ENCODE assay signal across 11 cellular contexts in the genomic region with DNA sequence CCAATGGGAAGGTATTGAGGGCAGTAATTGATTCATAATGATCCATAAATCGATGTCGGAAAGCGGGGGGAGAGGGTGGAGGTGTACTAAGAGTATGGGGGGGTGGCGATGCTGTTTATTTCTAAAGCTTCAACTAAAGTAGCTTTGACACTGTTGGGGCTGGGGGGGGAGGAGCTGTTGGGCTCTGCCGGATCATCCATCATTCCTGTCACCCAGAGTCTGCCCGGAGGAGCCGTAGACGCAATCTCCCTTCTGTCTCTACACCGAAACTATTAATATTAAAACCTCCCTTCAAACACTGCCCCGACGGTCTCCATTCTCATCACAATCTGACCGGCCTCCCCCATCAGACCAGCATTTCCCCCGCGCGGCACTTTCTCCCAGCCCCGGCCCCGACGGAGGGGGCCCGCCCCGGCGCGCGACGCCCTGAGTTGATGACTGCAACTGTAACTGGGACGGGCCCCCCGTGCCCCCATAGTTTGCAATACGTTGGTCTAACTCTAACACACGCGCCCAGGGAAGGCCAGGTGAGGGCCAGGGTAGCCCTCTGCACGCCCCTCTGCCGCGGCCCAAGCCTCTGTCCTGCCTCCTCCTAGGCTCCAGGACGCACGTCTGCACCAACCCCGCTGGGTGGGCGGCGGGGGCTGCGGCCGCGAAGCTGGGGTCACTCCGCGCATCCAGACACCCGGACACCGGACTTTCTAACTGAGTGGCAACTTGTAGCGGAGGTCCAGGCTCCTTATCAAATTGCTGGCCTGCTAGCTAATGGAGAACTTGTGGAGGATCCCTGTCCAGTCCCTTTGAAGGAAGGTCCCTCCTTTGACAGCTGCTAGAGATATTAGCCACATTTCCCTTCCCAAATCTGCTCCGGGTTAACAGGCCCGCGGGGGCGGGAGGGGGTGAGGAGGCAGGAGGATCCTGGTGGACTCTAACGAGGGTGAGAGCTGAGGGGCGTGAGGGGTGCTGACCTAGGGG.
DNase-seq lines count a peak whose midpoint lies in the region; TF ChIP-seq lines count a peak whose summit lies in the region.
"Had no signal": no experiment of that assay in that cellular context is flagged by ENCODE, and none has a peak within 500 bp of the region (broad histone marks: within the 10 kb centered on the region; RNA-seq: fewer than 3 reads in every experiment).

No MANE protein-coding gene starts in this region.

- TF ChIP-seq EP300 in transverse colon (IDR thresholded peaks at IDR 0.05; ENCODE audit: low read depth), result no peak

- H3K27ac ChIP-seq in esophagus (ENCODE audit: low read depth in 2 of 2, low read length in 1 of 2) (no peak overlapping the region), transverse colon (peak overlapping the region; percentile 43 to 83 (median 71))
- H3K27ac ChIP-seq: SJCRH30 had no signal

- peaks cover 2% of the 10 kb centered on the region in 2 donors for H3K36me3 ChIP-seq in esophagus (ENCODE audit: control insufficient read depth in 2 of 2, insufficient read depth in 2 of 2, low read length in 1 of 2)
- H3K36me3 ChIP-seq in transverse colon, result no peaks in the 10 kb centered on the region

- DNase-seq in NCI-H69 (lab: John Stamatoyannopoulos, UW), result peak; percentile 93
- peak; percentile 45 for DNase-seq in medulla oblongata (ENCODE audit: extremely low spot score)
- no peak for DNase-seq in transverse colon
- no peak for DNase-seq in AML-193 (lab: John Stamatoyannopoulos, UW)
- DNase-seq in amniotic stem cell (lab: John Stamatoyannopoulos, UW), result no peak
- no peak for DNase-seq in NCI-H1694 treated with DMSO at 0.1 percent for 48 hours (lab: John Stamatoyannopoulos, UW)
- DNase-seq: effector CD4-positive, alpha-beta T cell; naive thymus-derived CD8-positive, alpha-beta T cell; NCI-H2081; SJCRH30 had no signal

- TF ChIP-seq CTCF in transverse colon (IDR thresholded peaks at IDR 0.05), result no peak

- in situ Hi-C loops in transverse colon (cut with MboI; ENCODE audit: low pct_ligation_motif_present in 1 of 4, low pct_unique_long_range_greater_than_20kb in 1 of 4, low sequenced_read_pairs in 3 of 4), result loop anchor here (10.0 to 25.0 kb wide), 3 partner anchors 216 to 999 kb away; a partner anchor contains a TSS

- intact Hi-C loops in transverse colon (cut with DNase I; ENCODE audit: low total_unique reads), result loop anchor here (5.0 kb wide), 1 partner anchor 209 kb away; no protein-coding TSS in a partner anchor

- H3K4me3 ChIP-seq in esophagus (ENCODE audit: low read depth in 1 of 2, low read length in 2 of 2), result peak overlapping the region; percentile 1 to 53
- H3K4me3 ChIP-seq in transverse colon, result peak overlapping the region in 3 of 4 donors; percentile 2 to 44 (median 25)
- H3K4me3 ChIP-seq: SJCRH30 had no signal

- no peak for TF ChIP-seq POLR2A in transverse colon (IDR thresholded peaks at IDR 0.05)

- WGBS in esophagus, 2 donors, result 29 to 42% methylated on average over 51 of the region's 51 CpGs
- WGBS in transverse colon (ENCODE audit: low coverage in 1 of 2), 2 donors, result 13 to 23% methylated on average over 10 to 51 of the region's 51 CpGs

- H3K4me1 ChIP-seq in esophagus (ENCODE audit: control insufficient read depth in 2 of 2, insufficient read depth in 2 of 2, low read length in 1 of 2), result peaks cover 3 to 4% of the 10 kb centered on the region in 2 donors
- peaks cover 0 to 3% (median 2%) of the 10 kb centered on the region in 4 donors for H3K4me1 ChIP-seq in transverse colon
- H3K4me1 ChIP-seq: SJCRH30 had no signal

- H3K9me3 ChIP-seq in esophagus (ENCODE audit: control insufficient read depth in 2 of 2, insufficient read depth in 1 of 2, low read depth in 1 of 2, low read length in 1 of 2) (no peaks in the 10 kb centered on the region), transverse colon (no peaks in the 10 kb centered on the region)
- H3K9me3 ChIP-seq: SJCRH30 had no signal

- no peaks in the 10 kb centered on the region for H3K27me3 ChIP-seq in esophagus (ENCODE audit: control insufficient read depth in 1 of 2, insufficient read depth in 2 of 2, low read length in 2 of 2)
- peaks cover 80% of the 10 kb centered on the region for H3K27me3 ChIP-seq in transverse colon
- H3K27me3 ChIP-seq: SJCRH30 had no signal

Comparison
In these comparisons a context has a peak if more than half of its experiments do, and no peak if none do; other contexts are left out.
1. DNase-seq: peak in NCI-H69 (single experiment) and medulla oblongata (single experiment); none in transverse colon (single experiment), AML-193 (0 of 2), amniotic stem cell (single experiment) and NCI-H1694 treated with DMSO at 0.1 percent for 48 hours (single experiment).
2. H3K27ac ChIP-seq: peak in transverse colon (4 of 4); none in esophagus (0 of 2).